14 cellular contexts compared by ENCODE assay signal in genomic region chr10:93515071-93515962, GRCh38. TPM values are rescaled to one million over a fixed set of nuclear protein-coding genes. Genes with fewer than 3 reads are reported as not detected.
DNase-seq lines count a peak whose midpoint lies in the region; ATAC-seq, FAIRE-seq and TF ChIP-seq lines count a peak whose summit lies in the region.
"Had no signal": no experiment of that assay in that cellular context is flagged by ENCODE, and none has a peak within 500 bp of the region (broad histone marks: within the 10 kb centered on the region; RNA-seq: fewer than 3 reads in every experiment).

No MANE protein-coding gene starts in this region.

- no peaks in the 10 kb centered on the region for H3K27me3 Mint-ChIP-seq in stimulated activated naive CD8-positive, alpha-beta T cell treated with anti-CD3 and anti-CD28 coated beads, Interleukin-15, Interleukin-2, amounts not matched to agents 100 ng/mL and 50 ng/mL, for 24 hours
- no peaks in the 10 kb centered on the region for H3K27me3 Mint-ChIP-seq in nephron progenitor cell (ENCODE audit: low read depth, poor library complexity)
- H3K27me3 Mint-ChIP-seq in activated naive CD4-positive, alpha-beta T cell treated with anti-CD3 and anti-CD28 coated beads for 36 hours (ENCODE audit: low read depth), result peaks cover 2% of the 10 kb centered on the region
- H3K27me3 Mint-ChIP-seq: activated CD4-positive, alpha-beta memory T cell treated with anti-CD3 and anti-CD28 coated beads, Interleukin-2, amount 10 ng/mL, durations not matched to agents 7 days and 5 days had no signal

- no peak for TF ChIP-seq CTCF in nephron progenitor cell (IDR thresholded peaks at IDR 0.05)
- TF ChIP-seq CTCF in D721Med (IDR thresholded peaks at IDR 0.05; ENCODE audit: insufficient read depth, missing control alignments), result no peak

- ATAC-seq in stimulated activated naive CD8-positive, alpha-beta T cell treated with anti-CD3 and anti-CD28 coated beads, Interleukin-15, Interleukin-2, amounts not matched to agents 100 U/mL and 50 U/mL, for 24 hours, result no peak
- ATAC-seq: activated naive CD4-positive, alpha-beta T cell treated with anti-CD3 and anti-CD28 coated beads, Interleukin-2, amount 50 U/mL, for 72 hours; GM23338 had no signal

- no peaks in the 10 kb centered on the region for H3K4me1 Mint-ChIP-seq in stimulated activated naive CD8-positive, alpha-beta T cell treated with anti-CD3 and anti-CD28 coated beads, Interleukin-15, Interleukin-2, amounts not matched to agents 100 ng/mL and 50 ng/mL, for 24 hours (ENCODE audit: low read depth)
- no peaks in the 10 kb centered on the region for H3K4me1 Mint-ChIP-seq in nephron progenitor cell
- H3K4me1 Mint-ChIP-seq in activated naive CD4-positive, alpha-beta T cell treated with anti-CD3 and anti-CD28 coated beads for 36 hours (ENCODE audit: low read depth), result no peaks in the 10 kb centered on the region

- FAIRE-seq in D721Med (lab: Jason Lieb, UNC), result no peak
- FAIRE-seq: urothelium cell line had no signal

- no peaks in the 10 kb centered on the region for H3K9me3 Mint-ChIP-seq in stimulated activated naive CD8-positive, alpha-beta T cell treated with anti-CD3 and anti-CD28 coated beads, Interleukin-15, Interleukin-2, amounts not matched to agents 100 ng/mL and 50 ng/mL, for 24 hours
- peaks cover 8% of the 10 kb centered on the region for H3K9me3 Mint-ChIP-seq in nephron progenitor cell
- no peaks in the 10 kb centered on the region for H3K9me3 Mint-ChIP-seq in activated naive CD4-positive, alpha-beta T cell treated with anti-CD3 and anti-CD28 coated beads for 36 hours
- H3K9me3 Mint-ChIP-seq: activated naive CD4-positive, alpha-beta T cell treated with anti-CD3 and anti-CD28 coated beads, Interleukin-2, amount 50 U/mL, for 72 hours had no signal

- CTCF ChIA-PET in activated naive CD4-positive, alpha-beta T cell treated with anti-CD3 and anti-CD28 coated beads for 36 hours (lab: Charles Lee), result interaction anchor here (0.6 to 1.5 kb wide), 3 partner anchors 11 to 33 kb away, joined by 3 to 4 read pairs (median 3); no protein-coding TSS in a partner anchor

- peaks cover 56% of the 10 kb centered on the region for H3K36me3 Mint-ChIP-seq in stimulated activated naive CD8-positive, alpha-beta T cell treated with anti-CD3 and anti-CD28 coated beads, Interleukin-15, Interleukin-2, amounts not matched to agents 100 ng/mL and 50 ng/mL, for 24 hours (ENCODE audit: low read depth)
- H3K36me3 Mint-ChIP-seq in nephron progenitor cell (ENCODE audit: low read depth), result peaks cover 62% of the 10 kb centered on the region
- H3K36me3 Mint-ChIP-seq in activated naive CD4-positive, alpha-beta T cell treated with anti-CD3 and anti-CD28 coated beads for 36 hours (ENCODE audit: low read depth), result peaks cover 38% of the 10 kb centered on the region

- intact Hi-C loops in activated naive CD4-positive, alpha-beta T cell treated with anti-CD3 and anti-CD28 coated beads for 36 hours (cut with micrococcal nuclease), result no loop called here

- no peak for DNase-seq in stimulated activated naive CD8-positive, alpha-beta T cell treated with anti-CD3 and anti-CD28 coated beads, Interleukin-15, Interleukin-2, amounts not matched to agents 100 U/mL and 50 U/mL, for 24 hours
- peak; percentile 54 for DNase-seq in fibroblast of gingiva (ENCODE audit: low read depth)
- no peak for DNase-seq in nephron progenitor cell
- DNase-seq in activated CD4-positive, alpha-beta T cell treated with anti-CD3 and anti-CD28 coated beads, Interleukin-2, amount 50 U/mL, for 4 hours, result no peak
- DNase-seq in D721Med (ENCODE audit: insufficient read length, low spot score), result no peak
- DNase-seq in NCI-H1694 (lab: John Stamatoyannopoulos, UW), result no peak
- DNase-seq in activated naive CD4-positive, alpha-beta T cell treated with anti-CD3 and anti-CD28 coated beads for 36 hours, result no peak
- DNase-seq: activated CD4-positive, alpha-beta memory T cell treated with anti-CD3 and anti-CD28 coated beads, Interleukin-2, amount 10 ng/mL, durations not matched to agents 7 days and 5 days; GDM1; occipital lobe had no signal

- H3K27ac Mint-ChIP-seq in stimulated activated naive CD8-positive, alpha-beta T cell treated with anti-CD3 and anti-CD28 coated beads, Interleukin-15, Interleukin-2, amounts not matched to agents 100 ng/mL and 50 ng/mL, for 24 hours, result peak overlapping the region; percentile 15
- peak overlapping the region; percentile 25 for H3K27ac Mint-ChIP-seq in nephron progenitor cell
- no peak overlapping the region for H3K27ac Mint-ChIP-seq in activated naive CD4-positive, alpha-beta T cell treated with anti-CD3 and anti-CD28 coated beads for 36 hours
- H3K27ac Mint-ChIP-seq: activated CD4-positive, alpha-beta memory T cell treated with anti-CD3 and anti-CD28 coated beads, Interleukin-2, amount 10 ng/mL, durations not matched to agents 7 days and 5 days; activated naive CD4-positive, alpha-beta T cell treated with anti-CD3 and anti-CD28 coated beads, Interleukin-2, amount 50 U/mL, for 72 hours; GM23338 had no signal

- no peak overlapping the region for H3K4me3 Mint-ChIP-seq in stimulated activated naive CD8-positive, alpha-beta T cell treated with anti-CD3 and anti-CD28 coated beads, Interleukin-15, Interleukin-2, amounts not matched to agents 100 ng/mL and 50 ng/mL, for 24 hours
- H3K4me3 Mint-ChIP-seq in nephron progenitor cell, result no peak overlapping the region
- H3K4me3 Mint-ChIP-seq in activated naive CD4-positive, alpha-beta T cell treated with anti-CD3 and anti-CD28 coated beads for 36 hours, result no peak overlapping the region
- H3K4me3 Mint-ChIP-seq: activated CD4-positive, alpha-beta memory T cell treated with anti-CD3 and anti-CD28 coated beads, Interleukin-2, amount 10 ng/mL, durations not matched to agents 7 days and 5 days; GM23338 had no signal

RNA-seq across cellular contexts. Expression of gene CEP55, which starts 18.9 kb away (rescaled TPM):
- 10 to 100 TPM; 64.4 to 68.2 TPM for total RNA-seq in activated naive CD4-positive, alpha-beta T cell treated with anti-CD3 and anti-CD28 coated beads for 36 hours

RNA-seq across cellular contexts. Expression of gene MYOF, which starts 33.2 kb away (rescaled TPM):
- 10 to 100 TPM; 10.4 to 10.5 TPM for total RNA-seq in activated naive CD4-positive, alpha-beta T cell treated with anti-CD3 and anti-CD28 coated beads for 36 hours

RNA-seq across cellular contexts. Expression of gene FFAR4, which starts 51.1 kb away (rescaled TPM):
- not detected for total RNA-seq in activated naive CD4-positive, alpha-beta T cell treated with anti-CD3 and anti-CD28 coated beads for 36 hours
- total RNA-seq: activated CD4-positive, alpha-beta memory T cell treated with anti-CD3 and anti-CD28 coated beads, Interleukin-2, amount 10 ng/mL, durations not matched to agents 7 days and 5 days; activated naive CD4-positive, alpha-beta T cell treated with anti-CD3 and anti-CD28 coated beads, Interleukin-2, amount 50 U/mL, for 72 hours; GM23338; occipital lobe had no signal
